Comparison of ENCODE assay signal across 27 cellular contexts in genomic region chr22:28021998-28022660, GRCh38.
DNase-seq lines count a peak whose midpoint lies in the region; ATAC-seq and TF ChIP-seq lines count a peak whose summit lies in the region.
"Had no signal": no experiment of that assay in that cellular context is flagged by ENCODE, and none has a peak within 500 bp of the region (broad histone marks: within the 10 kb centered on the region; RNA-seq: fewer than 3 reads in every experiment).

No MANE protein-coding gene starts in this region.

- H2AFZ ChIP-seq in osteoblast (ENCODE audit: low read length), result no peak overlapping the region

- H4K20me1 ChIP-seq in osteoblast (ENCODE audit: insufficient read depth, low read length), result peaks cover 5% of the 10 kb centered on the region

- H3K4me1 ChIP-seq in colonic mucosa, result no peaks in the 10 kb centered on the region
- H3K4me1 ChIP-seq in osteoblast (ENCODE audit: insufficient read depth, low read length), result no peaks in the 10 kb centered on the region
- H3K4me1 ChIP-seq: foreskin keratinocyte had no signal

- H3K79me2 ChIP-seq in osteoblast (ENCODE audit: insufficient read depth, low read length), result no peaks in the 10 kb centered on the region

- H3K4me3 ChIP-seq in colonic mucosa, result no peak overlapping the region
- no peak overlapping the region for H3K4me3 ChIP-seq in osteoblast (ENCODE audit: insufficient read depth, low read length)
- H3K4me3 ChIP-seq: body of pancreas, GM12878, SK-N-MC, vagina had no signal

- DNase-seq in cardiac septum (ENCODE audit: low spot score) (peak; percentile 47), Right ventricle myocardium inferior (ENCODE audit: missing footprints) (no peak), colonic mucosa (peak; percentile 15), osteoblast (ENCODE audit: insufficient read length, low spot score, missing footprints) (peak; percentile 88), ureter (ENCODE audit: low spot score) (peak; percentile 42)
- DNase-seq: activated CD4-positive, alpha-beta T cell treated with anti-CD3 and anti-CD28 coated beads for 36 hours; activated naive CD8-positive, alpha-beta T cell treated with anti-CD3 and anti-CD28 coated beads, Interleukin-2, amount 50 U/mL, for 24 hours; C1 segment of cervical spinal cord; Caco-2; effector CD8-positive, alpha-beta T cell; foreskin keratinocyte; hippocampal formation; immature natural killer cell; Karpas-422; midbrain; MV-4-11; NCI-H1694; NCI-H526 treated with DMSO at 0.1 percent for 48 hours had no signal

- ATAC-seq in Right ventricle myocardium inferior (no peak), GM18870 (IDR thresholded peaks at IDR 0.05; ENCODE audit: unreplicated experiment) (no peak), GM19035 (IDR thresholded peaks at IDR 0.05; ENCODE audit: unreplicated experiment) (no peak)
- ATAC-seq: activated CD4-positive, alpha-beta T cell treated with anti-CD3 and anti-CD28 coated beads for 36 hours; activated naive CD8-positive, alpha-beta T cell treated with anti-CD3 and anti-CD28 coated beads, Interleukin-2, amount 50 U/mL, for 24 hours; body of pancreas; esophagus mucosa; foreskin keratinocyte; GM12878; HCT116; natural killer cell had no signal

- H3K27me3 ChIP-seq in colonic mucosa (no peaks in the 10 kb centered on the region), osteoblast (ENCODE audit: insufficient read depth, low read length) (no peaks in the 10 kb centered on the region)
- H3K27me3 ChIP-seq: body of pancreas, foreskin keratinocyte, vagina had no signal

- intact Hi-C loops in cardiac septum (cut with DNase I) (loop anchor here (2.0 kb wide), 1 partner anchor 571 kb away; no protein-coding TSS in a partner anchor), Right ventricle myocardium inferior (cut with DNase I) (loop anchor here (1.0 to 10.0 kb wide), 3 partner anchors 28 to 803 kb away; no protein-coding TSS in a partner anchor), colonic mucosa (cut with DNase I) (loop anchor here (5.0 kb wide), 1 partner anchor 575 kb away; no protein-coding TSS in a partner anchor)

- no peaks in the 10 kb centered on the region for H3K36me3 ChIP-seq in colonic mucosa
- H3K36me3 ChIP-seq in osteoblast (ENCODE audit: insufficient read depth, low read length), result no peaks in the 10 kb centered on the region
- H3K36me3 ChIP-seq: vagina had no signal

- H3K9me3 ChIP-seq in colonic mucosa (no peaks in the 10 kb centered on the region), osteoblast (ENCODE audit: low read depth, low read length) (no peaks in the 10 kb centered on the region)
- H3K9me3 ChIP-seq: body of pancreas, Caco-2, vagina had no signal

- H3K27ac ChIP-seq in colonic mucosa (no peak overlapping the region), osteoblast (ENCODE audit: low read depth, low read length) (no peak overlapping the region)
- H3K27ac ChIP-seq: body of pancreas, foreskin keratinocyte, SK-N-MC, vagina had no signal

- no peak for TF ChIP-seq CTCF in colonic mucosa (IDR thresholded peaks at IDR 0.05)
- TF ChIP-seq CTCF in osteoblast (IDR thresholded peaks at IDR 0.05; ENCODE audit: extremely low read depth, low read depth, low read length), result no peak

- no peak overlapping the region for H3K9ac ChIP-seq in colonic mucosa (ENCODE audit: low read depth in 2 of 2, low read length in 2 of 2)

- no peak overlapping the region for H3K4me2 ChIP-seq in osteoblast (ENCODE audit: insufficient read depth, low read length)
